In the genomic region with DNA sequence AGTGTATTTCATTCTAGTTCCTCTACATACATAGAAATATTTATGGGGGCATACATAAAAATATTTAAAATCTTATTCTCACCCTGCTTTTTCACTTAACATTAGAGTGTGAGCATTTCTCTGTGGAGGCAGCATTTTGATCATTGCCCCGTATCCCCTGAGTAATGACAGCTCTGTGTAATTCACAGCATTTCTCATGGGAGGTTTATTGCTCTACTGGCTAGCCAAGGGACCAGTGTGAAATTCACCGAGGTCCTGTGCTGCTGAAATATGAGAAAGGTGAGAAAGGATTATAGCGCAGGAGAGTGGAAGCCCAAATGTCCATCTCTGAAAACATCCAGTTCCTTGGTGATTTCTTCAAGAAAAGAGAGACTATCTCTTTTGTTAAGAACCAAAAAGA, we compare ENCODE assay signal across 1 cellular context.
TF ChIP-seq lines count a peak whose summit lies in the region.

No MANE protein-coding gene starts in this region.

TF ChIP-seq in HCT116, 20 proteins besides CTCF, POLR2A, EP300 and RAD21 (continued from another document):
- TF ChIP-seq, protein P1, sequence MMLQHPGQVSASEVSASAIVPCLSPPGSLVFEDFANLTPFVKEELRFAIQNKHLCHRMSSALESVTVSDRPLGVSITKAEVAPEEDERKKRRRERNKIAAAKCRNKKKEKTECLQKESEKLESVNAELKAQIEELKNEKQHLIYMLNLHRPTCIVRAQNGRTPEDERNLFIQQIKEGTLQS (IDR thresholded peaks at IDR 0.05): no peak
- no peak for TF ChIP-seq FOSL1 (IDR thresholded peaks at IDR 0.05; ENCODE audit: low read depth)
- TF ChIP-seq, protein P2, sequence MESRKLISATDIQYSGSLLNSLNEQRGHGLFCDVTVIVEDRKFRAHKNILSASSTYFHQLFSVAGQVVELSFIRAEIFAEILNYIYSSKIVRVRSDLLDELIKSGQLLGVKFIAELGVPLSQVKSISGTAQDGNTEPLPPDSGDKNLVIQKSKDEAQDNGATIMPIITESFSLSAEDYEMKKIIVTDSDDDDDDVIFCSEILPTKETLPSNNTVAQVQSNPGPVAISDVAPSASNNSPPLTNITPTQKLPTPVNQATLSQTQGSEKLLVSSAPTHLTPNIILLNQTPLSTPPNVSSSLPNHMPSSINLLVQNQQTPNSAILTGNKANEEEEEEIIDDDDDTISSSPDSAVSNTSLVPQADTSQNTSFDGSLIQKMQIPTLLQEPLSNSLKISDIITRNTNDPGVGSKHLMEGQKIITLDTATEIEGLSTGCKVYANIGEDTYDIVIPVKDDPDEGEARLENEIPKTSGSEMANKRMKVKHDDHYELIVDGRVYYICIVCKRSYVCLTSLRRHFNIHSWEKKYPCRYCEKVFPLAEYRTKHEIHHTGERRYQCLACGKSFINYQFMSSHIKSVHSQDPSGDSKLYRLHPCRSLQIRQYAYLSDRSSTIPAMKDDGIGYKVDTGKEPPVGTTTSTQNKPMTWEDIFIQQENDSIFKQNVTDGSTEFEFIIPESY (IDR thresholded peaks at IDR 0.05; ENCODE audit: extremely low read depth, insufficient replicate concordance, low read length): no peak
- TF ChIP-seq EZH2 (IDR thresholded peaks at IDR 0.05): no peak
- TF ChIP-seq POLR2AphosphoS5 (IDR thresholded peaks at IDR 0.05; ENCODE audit: low read depth, low read length): no peak
- no peak for TF ChIP-seq ELF1 (IDR thresholded peaks at IDR 0.05; ENCODE audit: borderline replicate concordance, low read depth)
- TF ChIP-seq, protein P3, sequence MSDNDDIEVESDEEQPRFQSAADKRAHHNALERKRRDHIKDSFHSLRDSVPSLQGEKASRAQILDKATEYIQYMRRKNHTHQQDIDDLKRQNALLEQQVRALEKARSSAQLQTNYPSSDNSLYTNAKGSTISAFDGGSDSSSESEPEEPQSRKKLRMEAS (IDR thresholded peaks at IDR 0.05): no peak
- TF ChIP-seq ZFX (IDR thresholded peaks at IDR 0.05): no peak
- TF ChIP-seq ZNF274 (IDR thresholded peaks at IDR 0.05; ENCODE audit: low read depth, low read length): no peak
- no peak for TF ChIP-seq CBX3 (IDR thresholded peaks at IDR 0.05; ENCODE audit: low read depth)
- TF ChIP-seq SIN3A (IDR thresholded peaks at IDR 0.05; ENCODE audit: low read depth): no peak
- no peak for TF ChIP-seq SP1 (IDR thresholded peaks at IDR 0.05; ENCODE audit: low read depth)
